ENCODE assay signal across 8 cellular contexts in the genomic region with DNA sequence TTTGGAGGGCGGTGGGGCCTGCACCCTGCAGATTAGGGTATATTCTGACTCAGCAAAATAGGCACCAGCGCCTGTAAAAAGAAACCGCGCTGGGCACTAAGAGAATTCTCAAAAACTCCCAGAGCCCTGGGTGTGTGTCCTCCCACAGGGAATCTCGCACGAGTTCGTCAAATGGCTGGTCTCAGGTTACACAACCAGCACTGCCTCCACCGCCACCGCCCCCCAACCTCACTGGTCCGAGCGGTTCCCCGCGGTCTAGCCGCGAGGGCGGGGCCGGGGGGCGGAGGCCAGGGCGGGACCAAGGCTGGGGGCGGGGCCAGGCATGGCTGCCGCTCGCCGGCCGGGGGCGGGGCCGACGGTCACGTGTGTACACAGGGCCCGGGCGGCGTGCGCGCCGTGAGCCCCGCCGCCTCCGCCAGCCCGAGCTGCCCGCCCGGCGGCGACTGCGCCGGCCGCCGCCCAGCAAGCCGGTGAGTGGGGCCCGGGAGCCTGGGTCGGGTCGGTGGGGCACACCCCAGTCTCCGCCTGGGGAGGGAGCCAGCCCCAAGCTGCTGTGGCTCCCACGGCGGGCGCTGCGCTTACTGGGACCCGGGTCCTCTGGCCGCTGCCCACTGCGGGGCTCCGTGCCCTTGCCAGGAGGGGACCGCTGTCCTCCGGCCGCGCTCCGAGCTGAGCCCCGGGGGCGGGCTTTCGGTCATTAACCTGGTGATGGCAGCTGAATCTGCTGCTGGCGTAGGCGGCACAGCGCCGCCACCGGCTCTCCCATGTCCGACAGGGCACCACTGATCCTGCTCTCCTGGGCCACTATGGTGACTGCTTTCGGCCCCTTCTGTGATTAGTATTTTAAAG. TPM values are rescaled to one million over a fixed set of nuclear protein-coding genes. Genes with fewer than 3 reads are reported as not detected.
DNase-seq lines count a peak whose midpoint lies in the region; ATAC-seq and TF ChIP-seq lines count a peak whose summit lies in the region.

A gene with protein sequence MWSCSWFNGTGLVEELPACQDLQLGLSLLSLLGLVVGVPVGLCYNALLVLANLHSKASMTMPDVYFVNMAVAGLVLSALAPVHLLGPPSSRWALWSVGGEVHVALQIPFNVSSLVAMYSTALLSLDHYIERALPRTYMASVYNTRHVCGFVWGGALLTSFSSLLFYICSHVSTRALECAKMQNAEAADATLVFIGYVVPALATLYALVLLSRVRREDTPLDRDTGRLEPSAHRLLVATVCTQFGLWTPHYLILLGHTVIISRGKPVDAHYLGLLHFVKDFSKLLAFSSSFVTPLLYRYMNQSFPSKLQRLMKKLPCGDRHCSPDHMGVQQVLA (plus strand): TSS at position 358 of the 849 bp plus-strand sequence. CDS start 12,970 bp downstream, outside the sequence.

- no peaks in the 10 kb centered on the region for H3K27me3 ChIP-seq in ascending aorta

- DNase-seq in NCI-H187 (lab: John Stamatoyannopoulos, UW): peak; percentile 84 to 88
- DNase-seq in ascending aorta (ENCODE audit: low spot score in 2 of 2): peak; percentile 92 to 99
- DNase-seq in hepatic stellate cell (ENCODE audit: low spot score): peak; percentile 100
- DNase-seq in retina: peak; percentile 84
- DNase-seq in cortex of kidney (lab: John Stamatoyannopoulos, UW): no peak

- ATAC-seq in GM18502 (IDR thresholded peaks at IDR 0.05; ENCODE audit: poor library complexity, unreplicated experiment) (peak; percentile 90), HG02938 (IDR thresholded peaks at IDR 0.05; ENCODE audit: unreplicated experiment) (peak; percentile 69)

- TF ChIP-seq CTCF in ascending aorta (IDR thresholded peaks at IDR 0.05): peak; percentile 61 to 78 (median 72)

- H3K4me3 ChIP-seq in ascending aorta: peak within 1 kb of the TSS; percentile 74 to 77

- H3K9me3 ChIP-seq in ascending aorta: no peaks in the 10 kb centered on the region

- H3K27ac ChIP-seq in ascending aorta: peak within 1 kb of the TSS; percentile 80 to 94

- peaks cover 3 to 22% of the 10 kb centered on the region in 2 donors for H3K4me1 ChIP-seq in ascending aorta

- intact Hi-C loops in T-helper 2 cell treated with Interferon-gamma antibody and Interleukin-4, amounts not matched to agents 100 ng/mL and 5 ng/mL, for 36 hours (cut with micrococcal nuclease): loop anchor here (1.0 to 5.0 kb wide), 5 partner anchors 11 to 227 kb away; a partner anchor contains a TSS
- intact Hi-C loops in ascending aorta (cut with DNase I): loop anchor here (1.0 to 5.0 kb wide), 3 partner anchors 53 to 116 kb away; a partner anchor contains a TSS

- H3K36me3 ChIP-seq in ascending aorta: no peaks in the 10 kb centered on the region

RNA-seq across cellular contexts. Expression of the gene that starts here (rescaled TPM):
- 13.8 and 17.0 TPM in 2 replicates for total RNA-seq in T-helper 2 cell treated with Interferon-gamma antibody and Interleukin-4, amounts not matched to agents 100 ng/mL and 5 ng/mL, for 36 hours
- total RNA-seq in ascending aorta: 224 TPM

Comparison
In these comparisons a context has a peak if more than half of its experiments do, and no peak if none do; other contexts are left out.
1. RNA of the gene that starts here (total RNA-seq): 224 TPM in ascending aorta (single experiment); 13.8 to 17.0 TPM in T-helper 2 cell treated with Interferon-gamma antibody and Interleukin-4, amounts not matched to agents 100 ng/mL and 5 ng/mL, for 36 hours; every median in the first group is over 10 times any median in the second.